ENCODE assay signal across 9 cellular contexts in the genomic region with DNA sequence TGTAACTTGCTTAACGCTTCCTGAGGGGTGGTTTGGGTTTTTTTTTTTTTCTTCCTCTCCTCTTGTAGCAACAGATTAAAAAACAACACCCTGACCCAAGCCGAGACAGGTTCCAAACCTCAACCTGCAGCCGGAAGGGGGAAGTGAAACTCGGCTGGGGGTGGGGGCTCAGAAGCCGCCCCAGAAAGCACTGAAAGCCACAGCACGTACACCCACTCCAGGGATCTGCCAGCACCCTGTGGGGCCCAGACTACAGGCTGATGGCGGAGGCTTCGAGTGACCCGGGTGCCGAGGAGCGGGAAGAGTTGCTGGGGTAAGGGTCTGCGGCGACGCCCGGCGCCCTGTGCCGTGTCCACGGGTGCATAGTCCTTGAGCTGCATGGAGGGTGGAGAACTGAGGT. TPM values are rescaled to one million over a fixed set of nuclear protein-coding genes. Genes with fewer than 3 reads are reported as not detected.
DNase-seq lines count a peak whose midpoint lies in the region; ATAC-seq lines count a peak whose summit lies in the region.
"Had no signal": no experiment of that assay in that cellular context is flagged by ENCODE, and none has a peak within 500 bp of the region (broad histone marks: within the 10 kb centered on the region; RNA-seq: fewer than 3 reads in every experiment).

A gene with protein sequence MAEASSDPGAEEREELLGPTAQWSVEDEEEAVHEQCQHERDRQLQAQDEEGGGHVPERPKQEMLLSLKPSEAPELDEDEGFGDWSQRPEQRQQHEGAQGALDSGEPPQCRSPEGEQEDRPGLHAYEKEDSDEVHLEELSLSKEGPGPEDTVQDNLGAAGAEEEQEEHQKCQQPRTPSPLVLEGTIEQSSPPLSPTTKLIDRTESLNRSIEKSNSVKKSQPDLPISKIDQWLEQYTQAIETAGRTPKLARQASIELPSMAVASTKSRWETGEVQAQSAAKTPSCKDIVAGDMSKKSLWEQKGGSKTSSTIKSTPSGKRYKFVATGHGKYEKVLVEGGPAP (plus strand): TSS at position 200 of the 400 bp plus-strand sequence. CDS start 61 bp downstream, at position 261.

- intact Hi-C loops in Right ventricle myocardium superior (cut with DNase I) = no loop called here

- DNase-seq in GM19240 (ENCODE audit: insufficient read length, low spot score) (peak; percentile 95), Right ventricle myocardium superior (no peak), NCI-H510A treated with DMSO at 0.1 percent for 48 hours (lab: John Stamatoyannopoulos, UW) (no peak), NCI-H2081 treated with DMSO at 0.1 percent for 48 hours (lab: John Stamatoyannopoulos, UW) (no peak), NCI-H1092 treated with DMSO at 0.1 percent for 48 hours (lab: John Stamatoyannopoulos, UW) (no peak)
- DNase-seq in activated CD4-positive, alpha-beta T cell treated with anti-CD3 and anti-CD28 coated beads, Interleukin-2, amount 50 U/mL, for 1 hour = peak; percentile 77
- DNase-seq in stimulated activated CD4-positive, alpha-beta T cell treated with anti-CD3 and anti-CD28 coated beads, TNF-alpha, amount 100 ng/mL, for 1 hour (ENCODE audit: low read depth in 3 of 3, low spot score in 1 of 3) = peak; percentile 59 to 67 (median 63)

- peak; percentile 38 for ATAC-seq in HG03439 (IDR thresholded peaks at IDR 0.05; ENCODE audit: unreplicated experiment)
- peak; percentile 13 for ATAC-seq in Right ventricle myocardium superior (ENCODE audit: poor library complexity)

RNA-seq across cellular contexts. Expression of the gene that starts here (rescaled TPM):
- 23.0 TPM for total RNA-seq in Right ventricle myocardium superior
- total RNA-seq: SK-MEL-5 had no signal

Comparison
In these comparisons a context has a peak if more than half of its experiments do, and no peak if none do; other contexts are left out.
1. DNase-seq: peak in GM19240 (single experiment), activated CD4-positive, alpha-beta T cell treated with anti-CD3 and anti-CD28 coated beads, Interleukin-2, amount 50 U/mL, for 1 hour (single experiment) and stimulated activated CD4-positive, alpha-beta T cell treated with anti-CD3 and anti-CD28 coated beads, TNF-alpha, amount 100 ng/mL, for 1 hour (3 of 3); none in Right ventricle myocardium superior (single experiment), NCI-H510A treated with DMSO at 0.1 percent for 48 hours (single experiment), NCI-H2081 treated with DMSO at 0.1 percent for 48 hours (single experiment) and NCI-H1092 treated with DMSO at 0.1 percent for 48 hours (single experiment).